In genomic region chr6:144898052-144898689, GRCh38 we compare ENCODE assay signal across 12 cellular contexts.
DNase-seq lines count a peak whose midpoint lies in the region; ATAC-seq, FAIRE-seq and TF ChIP-seq lines count a peak whose summit lies in the region.
"Had no signal": no experiment of that assay in that cellular context is flagged by ENCODE, and none has a peak within 500 bp of the region (broad histone marks: within the 10 kb centered on the region; RNA-seq: fewer than 3 reads in every experiment).

No MANE protein-coding gene starts in this region.

- H3K4me3 ChIP-seq in GM23248 (peak overlapping the region; percentile 46), Panc1 (ENCODE audit: low read depth in 2 of 2, low read length in 2 of 2) (no peak overlapping the region), osteoblast (ENCODE audit: insufficient read depth, low read length) (peak overlapping the region; percentile 13)
- H3K4me3 ChIP-seq: gastrocnemius medialis, thoracic aorta had no signal

- peaks cover 3% of the 10 kb centered on the region for H3K9me3 Mint-ChIP-seq in type B pancreatic cell

- H3K4me2 ChIP-seq in GM23248 (ENCODE audit: unreplicated experiment) (peak overlapping the region; percentile 78), osteoblast (ENCODE audit: insufficient read depth, low read length) (peak overlapping the region; percentile 72)

- H3K4me1 ChIP-seq in GM23248 (ENCODE audit: insufficient read depth) (peaks cover 50% of the 10 kb centered on the region), Panc1 (ENCODE audit: control insufficient read depth, insufficient read depth, low read length) (peaks cover 10% of the 10 kb centered on the region), osteoblast (ENCODE audit: insufficient read depth, low read length) (peaks cover 25% of the 10 kb centered on the region)
- H3K4me1 ChIP-seq: gastrocnemius medialis had no signal

- H3F3A ChIP-seq in GM23248 (ENCODE audit: insufficient read depth), result peaks cover 44% of the 10 kb centered on the region

- intact Hi-C loops in Panc1 (cut with micrococcal nuclease; ENCODE audit: unreplicated experiment), result no loop called here

- H3K9me3 ChIP-seq in GM23248 (ENCODE audit: low read depth), result no peaks in the 10 kb centered on the region
- no peaks in the 10 kb centered on the region; the same call in 1 of the 2 replicates for H3K9me3 ChIP-seq in Panc1 (ENCODE audit: control insufficient read depth, insufficient read depth, low read depth, low read length)
- H3K9me3 ChIP-seq in osteoblast (ENCODE audit: low read depth, low read length), result no peaks in the 10 kb centered on the region
- H3K9me3 ChIP-seq: gastrocnemius medialis, thoracic aorta had no signal

- BruUV-seq in Panc1 (replicated peaks; lab: Mats Ljungman, UMichigan), result no TSS peak

- H3K4me3 Mint-ChIP-seq in type B pancreatic cell, result no peak overlapping the region
- H3K4me3 Mint-ChIP-seq: activated naive CD4-positive, alpha-beta T cell treated with anti-CD3 and anti-CD28 coated beads for 36 hours; neural crest cell had no signal

- peaks cover 14% of the 10 kb centered on the region for H3K4me1 Mint-ChIP-seq in type B pancreatic cell (ENCODE audit: unreplicated experiment)

- no peaks in the 10 kb centered on the region for H3K9me2 ChIP-seq in GM23248 (ENCODE audit: insufficient read depth)

- no peaks in the 10 kb centered on the region for H3K79me2 ChIP-seq in GM23248 (ENCODE audit: insufficient read depth)
- H3K79me2 ChIP-seq in osteoblast (ENCODE audit: insufficient read depth, low read length), result no peaks in the 10 kb centered on the region

- no peaks in the 10 kb centered on the region for H3K36me3 Mint-ChIP-seq in type B pancreatic cell

- H3K9ac ChIP-seq in GM23248, result peak overlapping the region; percentile 64

- peaks cover 3% of the 10 kb centered on the region; the same call in 1 of the 2 replicates for H3K36me3 ChIP-seq in GM23248 (ENCODE audit: low read depth)
- no peaks in the 10 kb centered on the region for H3K36me3 ChIP-seq in Panc1 (ENCODE audit: control insufficient read depth, insufficient read depth, low read length)
- no peaks in the 10 kb centered on the region for H3K36me3 ChIP-seq in osteoblast (ENCODE audit: insufficient read depth, low read length)
- H3K36me3 ChIP-seq: gastrocnemius medialis, thoracic aorta had no signal

- no peaks in the 10 kb centered on the region for H4K20me1 ChIP-seq in GM23248 (ENCODE audit: insufficient read depth)
- H4K20me1 ChIP-seq in osteoblast (ENCODE audit: insufficient read depth, low read length), result no peaks in the 10 kb centered on the region

- H3K27me3 ChIP-seq in GM23248 (replicated peaks; ENCODE audit: insufficient read depth) (no peaks in the 10 kb centered on the region), Panc1 (ENCODE audit: control insufficient read depth, insufficient read depth, low read length) (no peaks in the 10 kb centered on the region), osteoblast (ENCODE audit: insufficient read depth, low read length) (no peaks in the 10 kb centered on the region)
- H3K27me3 ChIP-seq: gastrocnemius medialis had no signal

- FAIRE-seq in HTR-8/SVneo (lab: Jason Lieb, UNC), result no peak

- peak; percentile 76 for ATAC-seq in Panc1
- ATAC-seq: gastrocnemius medialis had no signal

- in situ Hi-C loops in GM23248 (cut with MboI) (no loop called here), Panc1 (cut with HindIII; ENCODE audit: low pct_unique_long_range_greater_than_20kb, low sequenced_read_pairs) (no loop called here)

- DNase-seq in GM23248, result peak; percentile 82
- no peak for DNase-seq in Panc1 (ENCODE audit: low read depth, low spot score)
- DNase-seq in dermis blood vessel endothelial cell, result peak; percentile 30
- no peak for DNase-seq in osteoblast (ENCODE audit: insufficient read length, low spot score, missing footprints)
- no peak for DNase-seq in type B pancreatic cell (ENCODE audit: extremely low spot score, unreplicated experiment)
- no peak for DNase-seq in pons (ENCODE audit: low spot score)
- no peak for DNase-seq in HTR-8/SVneo (ENCODE audit: insufficient read length, low spot score)
- DNase-seq: activated naive CD4-positive, alpha-beta T cell treated with anti-CD3 and anti-CD28 coated beads for 36 hours; gastrocnemius medialis; RPMI8226 had no signal

- peak overlapping the region; percentile 95 for H3K27ac ChIP-seq in GM23248
- no peak overlapping the region for H3K27ac ChIP-seq in Panc1 (ENCODE audit: low read length)
- peak overlapping the region; percentile 97 for H3K27ac ChIP-seq in osteoblast (ENCODE audit: low read depth, low read length)
- H3K27ac ChIP-seq: gastrocnemius medialis, thoracic aorta had no signal

- POLR2A ChIA-PET in Panc1 (lab: Charles Lee), result no interaction called here

- peak overlapping the region; percentile 65; the same call in 1 of the 2 replicates for H2AFZ ChIP-seq in GM23248
- no peak overlapping the region for H2AFZ ChIP-seq in osteoblast (ENCODE audit: low read length)

- WGBS in GM23248 (ENCODE audit: low coverage in 1 of 2, low lambda C conversion rate in 2 of 2, missing lambda C conversion rate in 2 of 2), 2 experiments, result 1 to 2% methylated on average over 3 of the region's 3 CpGs

- CTCF ChIA-PET in Panc1 (lab: Charles Lee), result no interaction called here

- TF ChIP-seq CTCF in Panc1 (IDR thresholded peaks at IDR 0.05) (no peak), osteoblast (IDR thresholded peaks at IDR 0.05; ENCODE audit: extremely low read depth, low read depth, low read length) (no peak), type B pancreatic cell (conservative IDR thresholded peaks at IDR 0.05) (no peak)

- peaks cover 8% of the 10 kb centered on the region for H3K27me3 Mint-ChIP-seq in type B pancreatic cell

- no peak overlapping the region for H3K27ac Mint-ChIP-seq in type B pancreatic cell
- H3K27ac Mint-ChIP-seq: activated naive CD4-positive, alpha-beta T cell treated with anti-CD3 and anti-CD28 coated beads for 36 hours had no signal

Comparison
In these comparisons a context has a peak if more than half of its experiments do, and no peak if none do; other contexts are left out.
1. DNase-seq: peak in GM23248 (single experiment) and dermis blood vessel endothelial cell (single experiment); none in Panc1 (single experiment), osteoblast (single experiment), type B pancreatic cell (single experiment), pons (single experiment) and HTR-8/SVneo (single experiment).
2. H3K4me3 ChIP-seq: peak in GM23248 (single experiment) and osteoblast (single experiment); none in Panc1 (0 of 2).